In the genomic region with DNA sequence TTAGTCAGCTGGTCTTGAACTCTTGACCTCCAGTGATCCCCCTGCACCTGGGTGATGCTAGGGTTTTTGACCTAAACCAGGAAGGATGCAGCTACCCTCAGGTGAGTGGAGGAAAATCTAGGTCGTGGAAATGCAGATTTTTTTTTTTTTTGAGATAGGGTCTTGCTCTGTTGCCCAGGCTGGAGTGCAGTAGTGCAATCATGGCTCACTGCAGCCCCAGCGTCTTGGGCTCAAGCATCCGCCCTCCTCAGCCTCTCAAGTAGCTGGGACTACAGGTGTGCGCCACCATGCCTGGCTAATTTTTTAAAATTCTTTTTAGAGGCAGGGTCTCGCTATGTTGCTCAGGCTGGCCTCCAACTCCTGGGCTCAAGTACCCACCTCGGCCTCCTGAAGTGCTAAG, we compare ENCODE assay signal across 8 cellular contexts. TPM values are rescaled to one million over a fixed set of nuclear protein-coding genes. Genes with fewer than 3 reads are reported as not detected.
DNase-seq lines count a peak whose midpoint lies in the region; ATAC-seq, FAIRE-seq and TF ChIP-seq lines count a peak whose summit lies in the region.
"Not testable (repeated sequence)": the region's sequence is repeated elsewhere in the genome, so short reads cannot be mapped to it uniquely, and the experiment has no call there.

No MANE protein-coding gene starts in this region.

- in situ Hi-C loops in transverse colon (cut with MboI; ENCODE audit: low pct_ligation_motif_present in 1 of 4, low pct_unique_long_range_greater_than_20kb in 1 of 4, low sequenced_read_pairs in 3 of 4) = not testable (repeated sequence)

- H2BK120ac ChIP-seq in trophoblast cell (ENCODE audit: insufficient read depth, low read length, poor library complexity) = peak overlapping the region; percentile 52

- not testable (repeated sequence) for H3K9me3 ChIP-seq in DOHH2 (ENCODE audit: control insufficient read depth, insufficient read depth, low read length); Karpas-422 (ENCODE audit: low read length); astrocyte (ENCODE audit: insufficient read depth, low read depth, low read length); trophoblast cell (ENCODE audit: insufficient read depth, low read depth, low read length); transverse colon

- not testable (repeated sequence) for H2AFZ ChIP-seq in Karpas-422 (ENCODE audit: low read length); astrocyte (ENCODE audit: low read depth, low read length); trophoblast cell (ENCODE audit: insufficient read depth, low read length, poor library complexity)

- H2BK12ac ChIP-seq in trophoblast cell (ENCODE audit: low read length) = peak overlapping the region; percentile 84

- peaks cover 44% of the 10 kb centered on the region for H3F3A ChIP-seq in DOHH2 (ENCODE audit: control insufficient read depth, insufficient read depth)

- not testable (repeated sequence) for H4K20me1 ChIP-seq in DOHH2 (ENCODE audit: control insufficient read depth, insufficient read depth, low read depth, low read length); Karpas-422 (ENCODE audit: insufficient read depth, low read depth, low read length); astrocyte (ENCODE audit: insufficient read depth, low read length)

- H3K18ac ChIP-seq in trophoblast cell (ENCODE audit: low read length) = not testable (repeated sequence)

- not testable (repeated sequence) for ATAC-seq in WTC11; activated T-cell treated with anti-CD3 and anti-CD28 coated beads, Interleukin-2, amount 50 U/mL, for 72 hours (replicated peaks in 1 of 2)

- not testable (repeated sequence) for H3K9me3 Mint-ChIP-seq in WTC11; activated T-cell treated with anti-CD3 and anti-CD28 coated beads, Interleukin-2, amount 50 U/mL, for 72 hours; astrocyte (ENCODE audit: unreplicated experiment); immature natural killer cell

- CTCF ChIA-PET in WTC11 (lab: Charles Lee) = not testable (repeated sequence)

- not testable (repeated sequence) for H3K23ac ChIP-seq in trophoblast cell (ENCODE audit: low read length)

- peaks cover 58% of the 10 kb centered on the region for H3K36me3 ChIP-seq in DOHH2 (ENCODE audit: control insufficient read depth, low read length)
- H3K36me3 ChIP-seq in Karpas-422 (ENCODE audit: insufficient read depth, low read length); astrocyte (ENCODE audit: insufficient read depth, low read length); trophoblast cell (ENCODE audit: control insufficient read depth in 1 of 2, insufficient read depth in 2 of 2, low read length in 2 of 2); transverse colon: not testable (repeated sequence)

- H2AK5ac ChIP-seq in trophoblast cell (ENCODE audit: low read length) = not testable (repeated sequence)

- H3K9ac ChIP-seq in Karpas-422 (ENCODE audit: low read length) = peak overlapping the region; percentile 47; the same call in 1 of the 2 replicates
- H3K9ac ChIP-seq in astrocyte (ENCODE audit: low read length); trophoblast cell (ENCODE audit: low read length): not testable (repeated sequence)

- not testable (repeated sequence) for DNase-seq in Karpas-422; WTC11 (ENCODE audit: low spot score); activated T-cell treated with anti-CD3 and anti-CD28 coated beads, Interleukin-2, amount 50 U/mL, for 72 hours; astrocyte (ENCODE audit: low read depth); immature natural killer cell; transverse colon
- peak in 1 of 2 donors; percentile 4 for DNase-seq in trophoblast cell

- peak overlapping the region; percentile 78 for H3K4me2 ChIP-seq in DOHH2 (ENCODE audit: low read length)
- peak overlapping the region; percentile 78 for H3K4me2 ChIP-seq in Karpas-422 (ENCODE audit: low read depth, low read length, poor library complexity, severe bottlenecking)
- H3K4me2 ChIP-seq in astrocyte (ENCODE audit: low read length); trophoblast cell (ENCODE audit: low read length): not testable (repeated sequence)

- H3K79me2 ChIP-seq in DOHH2 (ENCODE audit: control insufficient read depth, low read length) = peaks cover 85% of the 10 kb centered on the region
- peaks cover 89% of the 10 kb centered on the region for H3K79me2 ChIP-seq in Karpas-422 (ENCODE audit: low read length)
- H3K79me2 ChIP-seq in astrocyte (ENCODE audit: insufficient read depth, low read length); trophoblast cell (ENCODE audit: control insufficient read depth, insufficient read depth, low read length, poor library complexity): not testable (repeated sequence)

- H3K9me2 ChIP-seq in DOHH2 (replicated peaks; ENCODE audit: control insufficient read depth, low read length); Karpas-422 (replicated peaks; ENCODE audit: insufficient read depth, low read length): not testable (repeated sequence)

- H3K4me3 ChIP-seq in DOHH2 (ENCODE audit: low read length) = peak overlapping the region; percentile 66
- not testable (repeated sequence) for H3K4me3 ChIP-seq in Karpas-422 (ENCODE audit: low read length); astrocyte (ENCODE audit: insufficient read depth, low read depth, low read length); trophoblast cell (ENCODE audit: low read depth, low read length); transverse colon

- H3K36me3 Mint-ChIP-seq in WTC11; astrocyte (ENCODE audit: low read depth, unreplicated experiment): not testable (repeated sequence)
- peaks cover 27 to 35% of the 10 kb centered on the region in 2 donors for H3K36me3 Mint-ChIP-seq in activated T-cell treated with anti-CD3 and anti-CD28 coated beads, Interleukin-2, amount 50 U/mL, for 72 hours (ENCODE audit: insufficient read depth in 2 of 2)
- H3K36me3 Mint-ChIP-seq in immature natural killer cell = peaks cover 8 to 17% (median 12%) of the 10 kb centered on the region in 3 donors

- H3K14ac ChIP-seq in trophoblast cell (ENCODE audit: low read length) = peak overlapping the region; percentile 39

- intact Hi-C loops in transverse colon (cut with DNase I; ENCODE audit: low total_unique reads) = loop anchor here (5.0 kb wide), 1 partner anchor 614 kb away; no protein-coding TSS in a partner anchor

- H4K91ac ChIP-seq in trophoblast cell (ENCODE audit: low read depth, low read length) = peak overlapping the region; percentile 66

- H3K4me1 Mint-ChIP-seq in WTC11 = peaks cover 26% of the 10 kb centered on the region
- H3K4me1 Mint-ChIP-seq in activated T-cell treated with anti-CD3 and anti-CD28 coated beads, Interleukin-2, amount 50 U/mL, for 72 hours (ENCODE audit: low read depth) = peaks cover 95% of the 10 kb centered on the region
- peaks cover 39% of the 10 kb centered on the region for H3K4me1 Mint-ChIP-seq in astrocyte (ENCODE audit: low read depth, unreplicated experiment)
- peaks cover 62 to 84% of the 10 kb centered on the region in 2 donors for H3K4me1 Mint-ChIP-seq in immature natural killer cell

- H3K27ac Mint-ChIP-seq in WTC11 = not testable (repeated sequence)
- H3K27ac Mint-ChIP-seq in activated T-cell treated with anti-CD3 and anti-CD28 coated beads, Interleukin-2, amount 50 U/mL, for 72 hours = peak overlapping the region; percentile 95
- peak overlapping the region; percentile 87 for H3K27ac Mint-ChIP-seq in astrocyte (ENCODE audit: unreplicated experiment)
- H3K27ac Mint-ChIP-seq in immature natural killer cell = peak overlapping the region in 5 of 6 donors; percentile 24 to 92 (median 54)

- not testable (repeated sequence) for H4K8ac ChIP-seq in trophoblast cell (ENCODE audit: low read depth, low read length)

- H3K4me1 ChIP-seq in DOHH2 (ENCODE audit: control insufficient read depth, low read length) (peaks cover 99% of the 10 kb centered on the region), Karpas-422 (ENCODE audit: low read length) (peaks cover 92% of the 10 kb centered on the region), astrocyte (ENCODE audit: insufficient read depth, low read length) (peaks cover 19% of the 10 kb centered on the region), trophoblast cell (ENCODE audit: control insufficient read depth in 1 of 2, insufficient read depth in 2 of 2, low read length in 2 of 2) (peaks cover 9 to 18% of the 10 kb centered on the region in 2 experiments), transverse colon (peaks cover 26 to 38% (median 34%) of the 10 kb centered on the region in 4 donors)

- TF ChIP-seq EP300 in transverse colon (IDR thresholded peaks at IDR 0.05; ENCODE audit: low read depth) = not testable (repeated sequence)

- not testable (repeated sequence) for TF ChIP-seq CTCF in DOHH2 (IDR thresholded peaks at IDR 0.05; ENCODE audit: low read depth, low read length, poor library complexity, severe bottlenecking); WTC11 (IDR thresholded peaks at IDR 0.05); astrocyte (IDR thresholded peaks at IDR 0.05; ENCODE audit: insufficient read depth, low read depth, low read length); transverse colon (IDR thresholded peaks at IDR 0.05)

- TF ChIP-seq POLR2A in transverse colon (IDR thresholded peaks at IDR 0.05) = not testable (repeated sequence)

- H3K4me3 Mint-ChIP-seq in WTC11, immature natural killer cell: not testable (repeated sequence)
- peak overlapping the region; percentile 73 to 92 for H3K4me3 Mint-ChIP-seq in activated T-cell treated with anti-CD3 and anti-CD28 coated beads, Interleukin-2, amount 50 U/mL, for 72 hours
- H3K4me3 Mint-ChIP-seq in astrocyte (ENCODE audit: unreplicated experiment) = peak overlapping the region; percentile 28

- not testable (repeated sequence) for H3K4ac ChIP-seq in trophoblast cell (ENCODE audit: low read depth, low read length)

- not testable (repeated sequence) for H4K12ac ChIP-seq in trophoblast cell (ENCODE audit: low read depth, low read length)

- POLR2A ChIA-PET in WTC11 (lab: Charles Lee) = not testable (repeated sequence)

- H2BK5ac ChIP-seq in trophoblast cell (ENCODE audit: low read depth, low read length, poor library complexity) = peak overlapping the region; percentile 35

- H3K79me1 ChIP-seq in trophoblast cell (ENCODE audit: low read length) = not testable (repeated sequence)

- not testable (repeated sequence) for H3K27me3 ChIP-seq in DOHH2 (ENCODE audit: control insufficient read depth, low read length); Karpas-422 (ENCODE audit: low read length); astrocyte (ENCODE audit: insufficient read depth, low read length); trophoblast cell (ENCODE audit: insufficient read depth, low read length); transverse colon

- H3K27ac ChIP-seq in DOHH2 (ENCODE audit: low read depth, low read length) (peak overlapping the region; percentile 94), Karpas-422 (ENCODE audit: low read length) (peak overlapping the region; percentile 92), astrocyte (ENCODE audit: low read depth, low read length) (peak overlapping the region; percentile 62), transverse colon (peak overlapping the region; percentile 59 to 81 (median 75))
- H3K27ac ChIP-seq in trophoblast cell (ENCODE audit: low read depth, low read length) = not testable (repeated sequence)

- WGBS in trophoblast cell (ENCODE audit: extremely low coverage, insufficient coverage, insufficient read length) = no CpG with 5 or more reads among the region's 6 CpGs
- 90% methylated on average over 6 of the region's 6 CpGs; no CpG with 5 or more reads in 1 of the 2 donors for WGBS in transverse colon (ENCODE audit: low coverage in 1 of 2), 2 donors

- not testable (repeated sequence) for H3K27me3 Mint-ChIP-seq in WTC11 (ENCODE audit: low read depth); activated T-cell treated with anti-CD3 and anti-CD28 coated beads, Interleukin-2, amount 50 U/mL, for 72 hours (ENCODE audit: low read depth); astrocyte (ENCODE audit: low read depth, unreplicated experiment); immature natural killer cell (ENCODE audit: low read depth in 3 of 3)

- FAIRE-seq in astrocyte (lab: Jason Lieb, UNC) = not testable (repeated sequence)

RNA-seq across cellular contexts. Expression of gene FNBP1, which starts 51.9 kb away (rescaled TPM):
- 205 and 280 TPM in 2 replicates for total RNA-seq in Karpas-422 (2014; rRNA removed; shearing (Covaris generic); ENCODE audit: low replicate concordance)
- total RNA-seq in WTC11 (2021) (38.1 to 43.6 TPM (median 38.4 TPM) in 3 replicates), astrocyte (60.9 and 63.5 TPM in 2 replicates), transverse colon (100 to 1,000 TPM in 1 of 4 donors, 10 to 100 TPM in 3; 38.5 to 114 (median 62.9) TPM)
- 100 to 1,000 TPM; 301 to 323 TPM for total RNA-seq in activated T-cell treated with anti-CD3 and anti-CD28 coated beads, Interleukin-2, amount 50 U/mL, for 72 hours
- 100 to 1,000 TPM; 113 to 136 (median 135) TPM for polyA plus RNA-seq in immature natural killer cell
- 42.7 and 44.8 TPM in 2 replicates for polyA plus RNA-seq in trophoblast cell (2013)
